Comparison of ENCODE assay signal across 33 cellular contexts in the genomic region with DNA sequence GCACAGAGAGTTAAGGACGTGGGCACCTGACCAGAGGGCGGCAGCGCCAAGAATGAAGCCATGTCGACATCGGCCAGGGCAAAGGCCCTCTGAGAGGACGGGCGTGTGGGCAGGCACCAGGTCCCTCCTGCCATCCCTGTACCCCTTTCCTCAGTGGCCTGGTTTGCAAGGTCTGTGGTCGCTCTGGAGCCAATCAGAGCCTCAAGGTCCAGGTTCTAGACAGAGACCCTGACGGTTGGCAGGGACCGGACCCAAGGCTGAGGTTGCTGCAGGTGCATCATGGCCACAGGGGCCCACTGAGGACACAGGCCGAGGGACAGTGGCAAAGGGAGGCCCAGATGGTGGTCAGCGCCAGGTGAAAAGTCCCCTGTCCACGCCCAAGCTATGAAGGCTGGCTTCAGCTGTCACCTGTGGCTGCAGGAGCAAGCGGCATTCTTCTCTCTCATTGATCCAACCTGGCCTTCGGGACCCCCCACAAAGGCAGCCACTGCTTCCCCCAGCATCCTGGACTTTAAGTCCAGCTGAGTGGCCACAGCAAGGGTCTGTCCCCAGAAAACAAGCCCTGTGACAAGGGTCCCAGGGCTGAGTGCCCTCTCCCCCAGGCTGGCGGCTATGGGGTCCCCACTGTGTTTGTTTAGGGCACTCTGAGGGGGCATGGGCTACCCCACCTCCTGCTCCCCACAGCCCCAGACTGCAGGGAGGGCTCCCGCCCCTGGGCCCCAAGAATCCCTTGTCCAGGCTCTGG. TPM values are rescaled to one million over a fixed set of nuclear protein-coding genes. Genes with fewer than 3 reads are reported as not detected.
DNase-seq lines count a peak whose midpoint lies in the region; ATAC-seq and TF ChIP-seq lines count a peak whose summit lies in the region.
"Had no signal": no experiment of that assay in that cellular context is flagged by ENCODE, and none has a peak within 500 bp of the region (broad histone marks: within the 10 kb centered on the region; RNA-seq: fewer than 3 reads in every experiment).

No MANE protein-coding gene starts in this region.

- H3K27me3 Mint-ChIP-seq in WTC11 (ENCODE audit: low read depth) = no peaks in the 10 kb centered on the region
- H3K27me3 Mint-ChIP-seq: activated CD4-positive, alpha-beta T cell treated with anti-CD3 and anti-CD28 coated beads for 36 hours; activated naive CD8-positive, alpha-beta T cell treated with anti-CD3 and anti-CD28 coated beads for 36 hours; dendritic cell treated with granulocyte-macrophage colony-stimulating factor and Interleukin-4, amounts not matched to agents 40 ng/mL and 50 ng/mL, for 4 days; naive thymus-derived CD8-positive, alpha-beta T cell; stimulated activated naive CD8-positive, alpha-beta T cell treated with anti-CD3 and anti-CD28 coated beads, Interleukin-15, amount 100 ng/mL, for 72 hours had no signal

- no peak for TF ChIP-seq POLR2A in IMR-90 (IDR thresholded peaks at IDR 0.05; ENCODE audit: low read depth, low read length)
- no peak for TF ChIP-seq POLR2A in right lobe of liver (IDR thresholded peaks at IDR 0.05)
- TF ChIP-seq POLR2A in spleen (IDR thresholded peaks at IDR 0.05) = no peak
- no peak for TF ChIP-seq POLR2A in GM18505 (IDR thresholded peaks at IDR 0.05; ENCODE audit: borderline replicate concordance, extremely low read depth, insufficient read depth, insufficient read length)

- H3K9me3 Mint-ChIP-seq in WTC11 = no peaks in the 10 kb centered on the region
- H3K9me3 Mint-ChIP-seq: activated naive CD8-positive, alpha-beta T cell treated with anti-CD3 and anti-CD28 coated beads for 36 hours; dendritic cell treated with granulocyte-macrophage colony-stimulating factor and Interleukin-4, amounts not matched to agents 40 ng/mL and 50 ng/mL, for 4 days; naive thymus-derived CD8-positive, alpha-beta T cell; stimulated activated naive CD8-positive, alpha-beta T cell treated with anti-CD3 and anti-CD28 coated beads, Interleukin-15, amount 100 ng/mL, for 72 hours; T-helper 1 cell treated with Interleukin-12 subunit alpha and Interleukin-12 subunit beta and Interleukin-4 antibody, amounts not matched to agents 30 μg/mL and 1 μg/mL, for 36 hours had no signal

- no peak overlapping the region for H2AFZ ChIP-seq in IMR-90 (replicated peaks; ENCODE audit: low read length, poor library complexity)
- H2AFZ ChIP-seq: PC-9 had no signal

- 0 out of 2 replicates have a peak, but pooled peaks cover 9% of the 10 kb centered on the region for H3K9me1 ChIP-seq in IMR-90 (ENCODE audit: insufficient read depth, low read length)

- no peak overlapping the region for H2BK15ac ChIP-seq in IMR-90 (ENCODE audit: low read depth, low read length)

- H4K5ac ChIP-seq in IMR-90 (ENCODE audit: low read depth, low read length) = no peak overlapping the region

- CTCF ChIA-PET in IMR-90 (lab: Yijun Ruan, JAX) (no interaction called here), WTC11 (lab: Charles Lee) (no interaction called here)

- no peak overlapping the region for H3K18ac ChIP-seq in IMR-90 (ENCODE audit: low read depth, low read length)

- H3K4me1 ChIP-seq in IMR-90 (ENCODE audit: control insufficient read depth, insufficient read depth, low read length) = no peaks in the 10 kb centered on the region; the same call in 1 of the 2 replicates
- no peaks in the 10 kb centered on the region for H3K4me1 ChIP-seq in right lobe of liver
- H3K4me1 ChIP-seq in spleen = peaks cover 19 to 59% (median 33%) of the 10 kb centered on the region in 6 donors
- H3K4me1 ChIP-seq: ascending aorta, HAP-1, tibial artery had no signal

- no TSS peak for BruUV-seq in IMR-90 (replicated peaks; lab: Mats Ljungman, UMichigan)

- H4K91ac ChIP-seq in IMR-90 (ENCODE audit: insufficient read depth, low read depth, low read length) = no peak overlapping the region

- no peak overlapping the region for H3K27ac Mint-ChIP-seq in WTC11
- H3K27ac Mint-ChIP-seq: activated CD4-positive, alpha-beta T cell treated with anti-CD3 and anti-CD28 coated beads for 36 hours; activated CD8-positive, alpha-beta T cell treated with anti-CD3 and anti-CD28 coated beads, Interleukin-2, amount 10 ng/mL, durations not matched to agents 7 days and 5 days; activated naive CD8-positive, alpha-beta T cell treated with anti-CD3 and anti-CD28 coated beads for 36 hours; dendritic cell treated with granulocyte-macrophage colony-stimulating factor and Interleukin-4, amounts not matched to agents 40 ng/mL and 50 ng/mL, for 4 days; naive thymus-derived CD8-positive, alpha-beta T cell; stimulated activated naive CD8-positive, alpha-beta T cell treated with anti-CD3 and anti-CD28 coated beads, Interleukin-15, amount 100 ng/mL, for 72 hours; T-helper 1 cell treated with Interleukin-12 subunit alpha and Interleukin-12 subunit beta and Interleukin-4 antibody, amounts not matched to agents 30 μg/mL and 1 μg/mL, for 36 hours had no signal

- peak overlapping the region; percentile 28 for H2AK9ac ChIP-seq in IMR-90 (replicated peaks; ENCODE audit: low read depth, low read length, poor library complexity)

- no peak overlapping the region for H3K4me3 Mint-ChIP-seq in WTC11
- H3K4me3 Mint-ChIP-seq: activated CD4-positive, alpha-beta T cell treated with anti-CD3 and anti-CD28 coated beads for 36 hours; activated CD8-positive, alpha-beta T cell treated with anti-CD3 and anti-CD28 coated beads, Interleukin-2, amount 10 ng/mL, durations not matched to agents 7 days and 5 days; activated naive CD8-positive, alpha-beta T cell treated with anti-CD3 and anti-CD28 coated beads for 36 hours; dendritic cell treated with granulocyte-macrophage colony-stimulating factor and Interleukin-4, amounts not matched to agents 40 ng/mL and 50 ng/mL, for 4 days; naive thymus-derived CD8-positive, alpha-beta T cell; stimulated activated naive CD8-positive, alpha-beta T cell treated with anti-CD3 and anti-CD28 coated beads, Interleukin-15, amount 100 ng/mL, for 72 hours; T-helper 1 cell treated with Interleukin-12 subunit alpha and Interleukin-12 subunit beta and Interleukin-4 antibody, amounts not matched to agents 30 μg/mL and 1 μg/mL, for 36 hours had no signal

- no peak for TF ChIP-seq RAD21 in IMR-90 (IDR thresholded peaks at IDR 0.05; ENCODE audit: low read length)

- no peak overlapping the region for H3K4me3 ChIP-seq in IMR-90 (ENCODE audit: insufficient read depth, low read depth, low read length)
- no peak overlapping the region for H3K4me3 ChIP-seq in right lobe of liver
- no peak overlapping the region for H3K4me3 ChIP-seq in spleen
- H3K4me3 ChIP-seq: ascending aorta, esophagus squamous epithelium, HAP-1, K562, PC-9, SJCRH30, tibial artery had no signal

- H3K14ac ChIP-seq in IMR-90 (replicated peaks; ENCODE audit: low read depth, low read length) = no peak overlapping the region

- no peak overlapping the region for H3K9ac ChIP-seq in IMR-90 (ENCODE audit: low read depth, low read length)

- no peak overlapping the region for H3K23ac ChIP-seq in IMR-90 (ENCODE audit: low read depth, low read length)

- WGBS in IMR-90 (ENCODE audit: extremely low coverage in 2 of 2, insufficient read length in 1 of 2), 2 experiments = 93% methylated on average over 6 of the region's 17 CpGs; no CpG with 5 or more reads in 1 of the 2 experiments
- 24% methylated on average over 2 of the region's 17 CpGs for WGBS in right lobe of liver (ENCODE audit: insufficient coverage, low coverage, low lambda C conversion rate, missing lambda C conversion rate)
- 91 to 98% (median 93%) methylated on average over 6 to 17 of the region's 17 CpGs for WGBS in spleen, 5 donors

- DNase-seq in IMR-90 = no peak
- DNase-seq in WTC11 (ENCODE audit: low spot score) = peak; percentile 5
- peak in 2 of 3 donors; percentile 11 to 48 for DNase-seq in right lobe of liver
- peak; percentile 64 for DNase-seq in spleen
- DNase-seq in GOT3 (lab: John Stamatoyannopoulos, UW) = no peak
- DNase-seq: activated CD4-positive, alpha-beta T cell treated with anti-CD3 and anti-CD28 coated beads for 36 hours; activated CD8-positive, alpha-beta T cell treated with anti-CD3 and anti-CD28 coated beads, Interleukin-2, amount 10 ng/mL, durations not matched to agents 7 days and 5 days; activated effector memory CD4-positive, alpha-beta T cell treated with Interleukin-2 at 50 U/mL for 16 hours; activated naive CD8-positive, alpha-beta T cell treated with anti-CD3 and anti-CD28 coated beads for 36 hours; activated T-cell treated with anti-CD3 and anti-CD28 coated beads for 4 hours; C1 segment of cervical spinal cord; central memory CD4-positive, alpha-beta T cell; COR-L47; DMS53; esophagus squamous epithelium; hippocampal formation; NCI-H1105; NCI-H187 treated with DMSO at 0.1 percent for 48 hours; NCI-H2171 treated with DMSO at 0.1 percent for 48 hours; NCI-H510A treated with DMSO at 0.1 percent for 48 hours; PC-9; SJCRH30; stimulated activated naive CD8-positive, alpha-beta T cell treated with anti-CD3 and anti-CD28 coated beads, Interleukin-15, amount 100 ng/mL, for 72 hours; tibial artery had no signal

- H3K9me3 ChIP-seq in IMR-90 (ENCODE audit: control insufficient read depth, insufficient read depth, low read length) (no peaks in the 10 kb centered on the region), right lobe of liver (no peaks in the 10 kb centered on the region), spleen (no peaks in the 10 kb centered on the region)
- H3K9me3 ChIP-seq: ascending aorta, esophagus squamous epithelium, HAP-1, SJCRH30, tibial artery had no signal

- peaks cover 73% of the 10 kb centered on the region for H4K20me1 ChIP-seq in IMR-90 (ENCODE audit: insufficient read depth, low read length)

- H3K36me3 ChIP-seq in IMR-90 (ENCODE audit: control insufficient read depth, insufficient read depth, low read length) (peaks cover 7% of the 10 kb centered on the region; the same call in 1 of the 2 replicates), right lobe of liver (no peaks in the 10 kb centered on the region), spleen (peaks cover 0 to 12% (median 0%) of the 10 kb centered on the region in 6 donors)
- H3K36me3 ChIP-seq: HAP-1 had no signal

- no peaks in the 10 kb centered on the region for H3K27me3 ChIP-seq in IMR-90 (ENCODE audit: control insufficient read depth, insufficient read depth, low read length)
- no peaks in the 10 kb centered on the region for H3K27me3 ChIP-seq in right lobe of liver
- no peaks in the 10 kb centered on the region for H3K27me3 ChIP-seq in spleen (replicated peaks in 1 of 7)
- H3K27me3 ChIP-seq: ascending aorta, esophagus squamous epithelium, SJCRH30, tibial artery had no signal

- in situ Hi-C loops in IMR-90 (cut with MboI; ENCODE audit: low sequenced_read_pairs) = no loop called here

- no peak for ATAC-seq in IMR-90 (ENCODE audit: low read depth)
- ATAC-seq in WTC11 = no peak
- no peak for ATAC-seq in right lobe of liver
- ATAC-seq in GM18505 (IDR thresholded peaks at IDR 0.05; ENCODE audit: unreplicated experiment) = no peak
- no peak for ATAC-seq in GM18502 (IDR thresholded peaks at IDR 0.05; ENCODE audit: poor library complexity, unreplicated experiment)
- ATAC-seq: activated CD4-positive, alpha-beta T cell treated with anti-CD3 and anti-CD28 coated beads for 36 hours; activated CD8-positive, alpha-beta T cell treated with anti-CD3 and anti-CD28 coated beads, Interleukin-2, amount 10 ng/mL, durations not matched to agents 7 days and 5 days; left lobe of liver; naive thymus-derived CD8-positive, alpha-beta T cell; stimulated activated naive CD8-positive, alpha-beta T cell treated with anti-CD3 and anti-CD28 coated beads, Interleukin-15, amount 100 ng/mL, for 72 hours had no signal

- dilution Hi-C loops in IMR-90 (cut with HindIII; ENCODE audit: low sequenced_read_pairs, unreplicated experiment) = no loop called here

- no peak overlapping the region for H3K4ac ChIP-seq in IMR-90 (ENCODE audit: low read depth, low read length)

- no peak overlapping the region for H2BK5ac ChIP-seq in IMR-90 (ENCODE audit: low read depth, low read length, poor library complexity, severe bottlenecking)

- no peak overlapping the region for H3K4me2 ChIP-seq in IMR-90 (ENCODE audit: low read depth, low read length)
- H3K4me2 ChIP-seq: PC-9 had no signal

- H3K56ac ChIP-seq in IMR-90 (ENCODE audit: extremely low read depth, insufficient read depth, low read length) = no peak overlapping the region

- H3K27ac ChIP-seq in IMR-90 (ENCODE audit: insufficient read depth, low read length) (no peak overlapping the region), right lobe of liver (no peak overlapping the region), spleen (no peak overlapping the region)
- H3K27ac ChIP-seq: ascending aorta, esophagus squamous epithelium, PC-9, SJCRH30, tibial artery had no signal

- peaks cover 19 to 84% of the 10 kb centered on the region in 2 experiments for H3K79me1 ChIP-seq in IMR-90 (ENCODE audit: low read depth in 1 of 2, low read length in 2 of 2)

- no peak overlapping the region for H4K8ac ChIP-seq in IMR-90 (ENCODE audit: low read depth in 2 of 2, low read length in 2 of 2)

- no peak overlapping the region for H2BK120ac ChIP-seq in IMR-90 (ENCODE audit: low read depth, low read length)

- no peak overlapping the region for H2AK5ac ChIP-seq in IMR-90 (ENCODE audit: low read depth, low read length)

- H3K36me3 Mint-ChIP-seq in WTC11 = no peaks in the 10 kb centered on the region
- H3K36me3 Mint-ChIP-seq: activated naive CD8-positive, alpha-beta T cell treated with anti-CD3 and anti-CD28 coated beads for 36 hours; naive thymus-derived CD8-positive, alpha-beta T cell had no signal

- intact Hi-C loops in IMR-90 (cut with micrococcal nuclease) = no loop called here
- intact Hi-C loops in right lobe of liver (cut with DNase I) = no loop called here
- intact Hi-C loops in spleen (cut with DNase I; ENCODE audit: low total_unique reads) = no loop called here

- TF ChIP-seq CTCF in IMR-90 (conservative IDR thresholded peaks at IDR 0.05; ENCODE audit: low read depth, low read length) (no peak), WTC11 (IDR thresholded peaks at IDR 0.05) (no peak), right lobe of liver (IDR thresholded peaks at IDR 0.05) (no peak), spleen (IDR thresholded peaks at IDR 0.05 in 8 of 11, conservative IDR thresholded peaks at IDR 0.05 in 3 of 11) (no peak)

- peaks cover 12% of the 10 kb centered on the region for H3K4me1 Mint-ChIP-seq in WTC11
- H3K4me1 Mint-ChIP-seq: activated CD4-positive, alpha-beta T cell treated with anti-CD3 and anti-CD28 coated beads for 36 hours; activated naive CD8-positive, alpha-beta T cell treated with anti-CD3 and anti-CD28 coated beads for 36 hours; stimulated activated naive CD8-positive, alpha-beta T cell treated with anti-CD3 and anti-CD28 coated beads, Interleukin-15, amount 100 ng/mL, for 72 hours had no signal

- POLR2A ChIA-PET in IMR-90 (lab: Charles Lee; ENCODE audit: unreplicated experiment) = no interaction called here
- POLR2A ChIA-PET in WTC11 (lab: Charles Lee) = no interaction called here

- no peak overlapping the region for H2BK20ac ChIP-seq in IMR-90 (ENCODE audit: low read depth, low read length)

RNA-seq across cellular contexts. Expression of a gene that starts 48.9 kb away (rescaled TPM):
- total RNA-seq in IMR-90 (2012; rRNA removed) = 9.7 and 10.8 TPM in 2 replicates
- polyA plus RNA-seq in IMR-90 (2012; rRNA removed) = 13.4 and 13.5 TPM in 2 replicates
- 8.4 and 11.8 TPM in 2 replicates for polyA plus RNA-seq in IMR-90 (2012; cell fraction: cytosol; rRNA removed)
- 22.6 and 33.8 TPM in 2 replicates for polyA plus RNA-seq in IMR-90 (2012; cell fraction: nucleus; rRNA removed; ENCODE audit: low replicate concordance)
- 31.1 to 39.7 TPM (median 34.9 TPM) in 3 replicates for total RNA-seq in WTC11 (2021)
- 10 to 100 TPM; 30.1 to 44.3 (median 34.9) TPM for total RNA-seq in right lobe of liver
- 10 to 100 TPM; 17.9 to 39.2 (median 31.3) TPM for total RNA-seq in spleen
- 10 to 100 TPM; 14.2 to 25.0 (median 15.0) TPM for polyA plus RNA-seq in spleen

Comparison
In these comparisons a context has a peak if more than half of its experiments do, and no peak if none do; other contexts are left out.
1. DNase-seq: peak in WTC11 (single experiment), right lobe of liver (2 of 3) and spleen (single experiment); none in IMR-90 (single experiment) and GOT3 (single experiment).